In genomic region chr6:40535784-40536380, GRCh38 we compare ENCODE assay signal across 1 cellular context.
TF ChIP-seq lines count a peak whose summit lies in the region.

No MANE protein-coding gene starts in this region.

TF ChIP-seq in H1, 55 proteins besides CTCF, POLR2A, EP300 and RAD21 (continued from another document):
- TF ChIP-seq CEBPB (IDR thresholded peaks at IDR 0.05; ENCODE audit: low read depth, low read length) (no peak), BACH1 (IDR thresholded peaks at IDR 0.05; ENCODE audit: low read length) (no peak)
